ENCODE assay signal across 1 cellular context in genomic region chr7:124765401-124766352, GRCh38.
A peak's percentile ranks its signal among the peaks of the same experiment; 100 is the strongest.
TF ChIP-seq lines count a peak whose summit lies in the region.

Gene GPR37 (minus strand): TSS chr7:124765792. CDS start chr7:124764976, 816 bp downstream.

TF ChIP-seq in H1, 55 proteins besides CTCF, POLR2A, EP300 and RAD21 (continued from another document):
- TF ChIP-seq CHD7 (IDR thresholded peaks at IDR 0.05; ENCODE audit: insufficient replicate concordance, low read length) (no peak), TAF7 (optimal IDR thresholded peaks at IDR 0.05; ENCODE audit: borderline replicate concordance, low read depth, low read length) (no peak), ATF3 (IDR thresholded peaks at IDR 0.05; ENCODE audit: insufficient read depth, low read depth, low read length) (no peak), GABPA (IDR thresholded peaks at IDR 0.05; ENCODE audit: borderline replicate concordance, insufficient read depth, low read length) (no peak), POU5F1 (IDR thresholded peaks at IDR 0.05; ENCODE audit: low read depth, low read length) (no peak), PHF8 (conservative IDR thresholded peaks at IDR 0.05; ENCODE audit: low read depth, low read length) (0 out of 2 replicates have a peak, but pooled peaks have one; percentile 39), CHD1 (IDR thresholded peaks at IDR 0.05; ENCODE audit: low read depth, low read length) (no peak), SIRT6 (IDR thresholded peaks at IDR 0.05; ENCODE audit: low read length) (no peak), BACH1 (IDR thresholded peaks at IDR 0.05; ENCODE audit: low read length) (no peak), KDM1A (IDR thresholded peaks at IDR 0.05; ENCODE audit: borderline replicate concordance, low read length) (peak; percentile 69; the same call in 1 of the 2 replicates), MAX (IDR thresholded peaks at IDR 0.05) (peak; percentile 72), GTF2F1 (IDR thresholded peaks at IDR 0.05; ENCODE audit: borderline replicate concordance, low read depth, low read length) (no peak), JUN (IDR thresholded peaks at IDR 0.05; ENCODE audit: low read depth, low read length) (no peak), CREB1 (IDR thresholded peaks at IDR 0.05) (0 out of 2 replicates have a peak, but pooled peaks have one; percentile 8), SRF (IDR thresholded peaks at IDR 0.05; ENCODE audit: low read depth, low read length) (no peak), SIX5 (IDR thresholded peaks at IDR 0.05; ENCODE audit: low read depth, low read length) (no peak), SP4 (IDR thresholded peaks at IDR 0.05; ENCODE audit: low read length) (no peak), SUZ12 (IDR thresholded peaks at IDR 0.05; ENCODE audit: low read length) (0 out of 2 replicates have a peak, but pooled peaks have one; percentile 13), ASH2L (IDR thresholded peaks at IDR 0.05; ENCODE audit: low read length) (peak; percentile 98), RNF2 (IDR thresholded peaks at IDR 0.05; ENCODE audit: borderline replicate concordance, low read depth, low read length, missing control alignments, poor library complexity, severe bottlenecking) (no peak), KDM4A (IDR thresholded peaks at IDR 0.05; ENCODE audit: low read depth, low read length, severe bottlenecking) (peak; percentile 98), CBX5 (IDR thresholded peaks at IDR 0.05; ENCODE audit: low read depth, low read length) (no peak), CBX8 (IDR thresholded peaks at IDR 0.05; ENCODE audit: borderline replicate concordance, low read depth, low read length) (no peak), ATF2 (IDR thresholded peaks at IDR 0.05; ENCODE audit: low read length) (no peak), ZNF274 (IDR thresholded peaks at IDR 0.05; ENCODE audit: borderline replicate concordance, extremely low read depth, low read length) (no peak), RFX5 (IDR thresholded peaks at IDR 0.05; ENCODE audit: borderline replicate concordance, low read depth, low read length) (no peak), E2F6 (IDR thresholded peaks at IDR 0.05) (peak; percentile 78), NRF1 (IDR thresholded peaks at IDR 0.05; ENCODE audit: low read depth, low read length) (peak; percentile 58), MAFK (IDR thresholded peaks at IDR 0.05; ENCODE audit: low read depth, low read length) (no peak), KDM5A (IDR thresholded peaks at IDR 0.05; ENCODE audit: low read length) (no peak), SP1 (IDR thresholded peaks at IDR 0.05; ENCODE audit: low read depth, low read length) (no peak), FOSL1 (IDR thresholded peaks at IDR 0.05; ENCODE audit: insufficient read depth, low read depth, low read length) (no peak), SP2 (IDR thresholded peaks at IDR 0.05; ENCODE audit: low read length) (no peak), BRCA1 (IDR thresholded peaks at IDR 0.05; ENCODE audit: low read depth, low read length) (no peak), BCL11A (IDR thresholded peaks at IDR 0.05; ENCODE audit: low read depth in 2 of 2, low read length in 2 of 2) (no peak), NANOG (IDR thresholded peaks at IDR 0.05; ENCODE audit: insufficient read depth, low read depth, low read length, poor library complexity, severe bottlenecking) (no peak), TAF1 (IDR thresholded peaks at IDR 0.05; ENCODE audit: low read depth, low read length) (0 out of 2 replicates have a peak, but pooled peaks have one; percentile 58), TBP (IDR thresholded peaks at IDR 0.05; ENCODE audit: low read depth, low read length) (no peak; the same call in 1 of the 2 replicates), CHD2 (IDR thresholded peaks at IDR 0.05; ENCODE audit: low read length) (no peak), CEBPB (IDR thresholded peaks at IDR 0.05; ENCODE audit: low read depth, low read length) (no peak)
TF ChIP-seq in H1: peak in this region for 15.
